8 cellular contexts compared by ENCODE assay signal in genomic region chr3:47578691-47579632, GRCh38. TPM values are rescaled to one million over a fixed set of nuclear protein-coding genes. Genes with fewer than 3 reads are reported as not detected.
DNase-seq lines count a peak whose midpoint lies in the region; ATAC-seq and TF ChIP-seq lines count a peak whose summit lies in the region.

CSPG5 (minus strand) TSS chr3:47578865; CDS start chr3:47578693, 172 bp downstream.

- ATAC-seq in GM19351 (IDR thresholded peaks at IDR 0.05; ENCODE audit: unreplicated experiment), result peak; percentile 35
- ATAC-seq in stimulated activated naive B cell treated with anti-CD40 and anti-IgM and Interleukin-4, amounts not matched to agents 10 μg/mL and 1 μg/mL and 100 μg/mL, for 72 hours (replicated peaks), result peak; percentile 54 to 70

- no peak for TF ChIP-seq CTCF in liver (IDR thresholded peaks at IDR 0.05; ENCODE audit: low read depth, low read length, missing input control)

- H3K4me1 Mint-ChIP-seq in stimulated activated naive B cell treated with anti-CD40 and anti-IgM and Interleukin-4, amounts not matched to agents 10 μg/mL and 1 μg/mL and 100 μg/mL, for 72 hours, result peaks cover 0 to 1% of the 10 kb centered on the region in 2 donors

- H3K4me3 Mint-ChIP-seq in stimulated activated naive B cell treated with anti-CD40 and anti-IgM and Interleukin-4, amounts not matched to agents 10 μg/mL and 1 μg/mL and 100 μg/mL, for 72 hours, result peak within 1 kb of the TSS; percentile 61 to 76

- no peak for TF ChIP-seq RAD21 in liver (IDR thresholded peaks at IDR 0.05)

- no peak within 1 kb of the TSS for H3K27ac Mint-ChIP-seq in stimulated activated naive B cell treated with anti-CD40 and anti-IgM and Interleukin-4, amounts not matched to agents 10 μg/mL and 1 μg/mL and 100 μg/mL, for 72 hours

- no peaks in the 10 kb centered on the region for H3K9me3 Mint-ChIP-seq in stimulated activated naive B cell treated with anti-CD40 and anti-IgM and Interleukin-4, amounts not matched to agents 10 μg/mL and 1 μg/mL and 100 μg/mL, for 72 hours

- peaks cover 0 to 3% (median 0%) of the 10 kb centered on the region in 4 donors for H3K27me3 ChIP-seq in liver (ENCODE audit: control insufficient read depth in 4 of 4, insufficient read depth in 4 of 4, low read length in 3 of 4)

- no peaks in the 10 kb centered on the region for H3K36me3 Mint-ChIP-seq in stimulated activated naive B cell treated with anti-CD40 and anti-IgM and Interleukin-4, amounts not matched to agents 10 μg/mL and 1 μg/mL and 100 μg/mL, for 72 hours

- H3K9ac ChIP-seq in liver (ENCODE audit: low read depth in 1 of 2, low read length in 2 of 2), result no peak within 1 kb of the TSS

- peak within 1 kb of the TSS in 2 of 3 donors; percentile 49 to 74 for H3K4me3 ChIP-seq in liver (ENCODE audit: low read depth in 1 of 3, low read length in 3 of 3)

- no peak within 1 kb of the TSS for H3K27ac ChIP-seq in liver (ENCODE audit: low read depth in 1 of 2, low read length in 2 of 2)

- 5% methylated on average over 121 of the region's 121 CpGs for WGBS in liver

- H3K9me3 ChIP-seq in liver (ENCODE audit: control insufficient read depth in 4 of 4, low read length in 3 of 4), result no peaks in the 10 kb centered on the region

- peaks cover 0 to 19% (median 14%) of the 10 kb centered on the region in 4 donors for H3K4me1 ChIP-seq in liver (ENCODE audit: control insufficient read depth in 4 of 4, insufficient read depth in 4 of 4, low read length in 3 of 4)

- H3K27me3 Mint-ChIP-seq in stimulated activated naive B cell treated with anti-CD40 and anti-IgM and Interleukin-4, amounts not matched to agents 10 μg/mL and 1 μg/mL and 100 μg/mL, for 72 hours, result peaks cover 26 to 44% of the 10 kb centered on the region in 2 donors

- peak; percentile 68 for DNase-seq in 8988T
- peak; percentile 19 for DNase-seq in T-helper 9 cell
- DNase-seq in cerebellum (ENCODE audit: low spot score), result peak; percentile 81
- no peak for DNase-seq in stimulated activated naive B cell treated with anti-CD40 and anti-IgM and Interleukin-4, amounts not matched to agents 10 μg/mL and 1 μg/mL and 100 μg/mL, for 72 hours
- DNase-seq in GDM1 (lab: John Stamatoyannopoulos, UW), result no peak
- DNase-seq in NCI-H1436 treated with DMSO at 0.1 percent for 48 hours (lab: John Stamatoyannopoulos, UW), result no peak

- H3K36me3 ChIP-seq in liver (ENCODE audit: control insufficient read depth in 4 of 4, insufficient read depth in 3 of 4, low read depth in 1 of 4, low read length in 3 of 4), result no peaks in the 10 kb centered on the region

TF ChIP-seq in liver, 16 proteins besides CTCF, POLR2A, EP300 and RAD21:
- TF ChIP-seq YY1 (IDR thresholded peaks at IDR 0.05), result no peak
- no peak for TF ChIP-seq RXRA (IDR thresholded peaks at IDR 0.05)
- no peak for TF ChIP-seq HNF4G (IDR thresholded peaks at IDR 0.05)
- TF ChIP-seq EGR1 (IDR thresholded peaks at IDR 0.05; ENCODE audit: low read depth in 2 of 2), result no peak
- TF ChIP-seq ATF3 (IDR thresholded peaks at IDR 0.05), result no peak
- TF ChIP-seq JUND (IDR thresholded peaks at IDR 0.05), result no peak

RNA-seq across cellular contexts. Expression of gene CSPG5, which starts in this region (rescaled TPM):
- total RNA-seq in cerebellum (47.6 TPM), liver (under 1 TPM; 0.25 to 0.33 TPM)
- under 1 TPM in 1 of 2 donors, not detected in 1; 0.42 TPM for polyA plus RNA-seq in liver

Comparison
In these comparisons a context has a peak if more than half of its experiments do, and no peak if none do; other contexts are left out.
1. RNA of gene CSPG5 (total RNA-seq): 47.6 TPM in cerebellum (single experiment); 0.25 to 0.33 TPM in liver; every median in the first group is over 10 times any median in the second.
2. DNase-seq: peak in 8988T (single experiment), T-helper 9 cell (single experiment) and cerebellum (single experiment); none in stimulated activated naive B cell treated with anti-CD40 and anti-IgM and Interleukin-4, amounts not matched to agents 10 μg/mL and 1 μg/mL and 100 μg/mL, for 72 hours (single experiment), GDM1 (single experiment) and NCI-H1436 treated with DMSO at 0.1 percent for 48 hours (single experiment).